ENCODE assay signal across 8 cellular contexts in genomic region chr9:36023260-36024048, GRCh38. TPM values are rescaled to one million over a fixed set of nuclear protein-coding genes. Genes with fewer than 3 reads are reported as not detected.
DNase-seq lines count a peak whose midpoint lies in the region; ATAC-seq and TF ChIP-seq lines count a peak whose summit lies in the region.

No MANE protein-coding gene starts in this region.

- no peak for ATAC-seq in GM18505 (IDR thresholded peaks at IDR 0.05; ENCODE audit: unreplicated experiment)

- POLR2A ChIA-PET in activated CD4-positive, alpha-beta memory T cell treated with anti-CD3 and anti-CD28 coated beads for 36 hours (lab: Charles Lee) = no interaction called here

- no peaks in the 10 kb centered on the region for H3K4me1 Mint-ChIP-seq in activated CD4-positive, alpha-beta memory T cell treated with anti-CD3 and anti-CD28 coated beads for 36 hours (ENCODE audit: low read depth)

- H3K9me3 Mint-ChIP-seq in activated CD4-positive, alpha-beta memory T cell treated with anti-CD3 and anti-CD28 coated beads for 36 hours = no peaks in the 10 kb centered on the region

- no peak overlapping the region for H3K4me3 Mint-ChIP-seq in activated CD4-positive, alpha-beta memory T cell treated with anti-CD3 and anti-CD28 coated beads for 36 hours

- intact Hi-C loops in activated CD4-positive, alpha-beta memory T cell treated with anti-CD3 and anti-CD28 coated beads for 36 hours (cut with micrococcal nuclease) = loop anchor here (1.0 to 2.0 kb wide), 3 partner anchors 15 to 121 kb away; no protein-coding TSS in a partner anchor

- DNase-seq in HCEC 1CT (peak; percentile 55), NCI-H526 treated with DMSO at 0.1 percent for 48 hours (lab: John Stamatoyannopoulos, UW) (peak; percentile 12), medulla oblongata (ENCODE audit: extremely low spot score) (peak; percentile 55)
- DNase-seq in activated CD4-positive, alpha-beta memory T cell treated with anti-CD3 and anti-CD28 coated beads for 36 hours = peak; percentile 77
- peak; percentile 36 for DNase-seq in effector CD8-positive, alpha-beta T cell (lab: John Stamatoyannopoulos, UW)
- peak; percentile 20 to 35 for DNase-seq in stimulated activated CD8-positive, alpha-beta memory T cell treated with anti-CD3 and anti-CD28 coated beads, Interleukin-4, amount 100 ng/mL, for 1 hour (ENCODE audit: low read depth in 2 of 2, low spot score in 1 of 2)

- CTCF ChIA-PET in activated CD4-positive, alpha-beta memory T cell treated with anti-CD3 and anti-CD28 coated beads for 36 hours (lab: Charles Lee) = interaction anchor here (0.6 to 7.5 kb wide), 39 partner anchors 8 to 305 kb away, joined by 3 to 128 read pairs (median 4); partner anchors contain the start of genes HRCT1, OR2S2 and RECK

- no peak for TF ChIP-seq POLR2A in GM18505 (IDR thresholded peaks at IDR 0.05; ENCODE audit: borderline replicate concordance, extremely low read depth, insufficient read depth, insufficient read length)

- H3K27ac ChIP-seq in C4-2B = no peak overlapping the region

- no peak overlapping the region for H3K27ac Mint-ChIP-seq in activated CD4-positive, alpha-beta memory T cell treated with anti-CD3 and anti-CD28 coated beads for 36 hours

- H3K36me3 Mint-ChIP-seq in activated CD4-positive, alpha-beta memory T cell treated with anti-CD3 and anti-CD28 coated beads for 36 hours = no peaks in the 10 kb centered on the region

- H3K27me3 Mint-ChIP-seq in activated CD4-positive, alpha-beta memory T cell treated with anti-CD3 and anti-CD28 coated beads for 36 hours = no peaks in the 10 kb centered on the region

- TF ChIP-seq CTCF in C4-2B (conservative IDR thresholded peaks at IDR 0.05) = peak; percentile 95

RNA-seq across cellular contexts. Expression of gene RECK, which starts 13.3 kb away (rescaled TPM):
- 1 to 10 TPM; 6.1 to 7.2 TPM for total RNA-seq in activated CD4-positive, alpha-beta memory T cell treated with anti-CD3 and anti-CD28 coated beads for 36 hours

Comparison
In these comparisons a context has a peak if more than half of its experiments do, and no peak if none do; other contexts are left out.
1. DNase-seq: peak in every context shown above with its lines; median percentile 77 in activated CD4-positive, alpha-beta memory T cell treated with anti-CD3 and anti-CD28 coated beads for 36 hours; 55 in HCEC 1CT; 55 in medulla oblongata; 36 in effector CD8-positive, alpha-beta T cell; 28 in stimulated activated CD8-positive, alpha-beta memory T cell treated with anti-CD3 and anti-CD28 coated beads, Interleukin-4, amount 100 ng/mL, for 1 hour; 12 in NCI-H526 treated with DMSO at 0.1 percent for 48 hours.